Comparison of ENCODE assay signal across 1 cellular context in genomic region chr21:17554120-17554519, GRCh38.
TF ChIP-seq lines count a peak whose summit lies in the region.

No MANE protein-coding gene starts in this region.

TF ChIP-seq in WTC11, 78 proteins besides CTCF, POLR2A, EP300 and RAD21:
- TF ChIP-seq, protein P1, sequence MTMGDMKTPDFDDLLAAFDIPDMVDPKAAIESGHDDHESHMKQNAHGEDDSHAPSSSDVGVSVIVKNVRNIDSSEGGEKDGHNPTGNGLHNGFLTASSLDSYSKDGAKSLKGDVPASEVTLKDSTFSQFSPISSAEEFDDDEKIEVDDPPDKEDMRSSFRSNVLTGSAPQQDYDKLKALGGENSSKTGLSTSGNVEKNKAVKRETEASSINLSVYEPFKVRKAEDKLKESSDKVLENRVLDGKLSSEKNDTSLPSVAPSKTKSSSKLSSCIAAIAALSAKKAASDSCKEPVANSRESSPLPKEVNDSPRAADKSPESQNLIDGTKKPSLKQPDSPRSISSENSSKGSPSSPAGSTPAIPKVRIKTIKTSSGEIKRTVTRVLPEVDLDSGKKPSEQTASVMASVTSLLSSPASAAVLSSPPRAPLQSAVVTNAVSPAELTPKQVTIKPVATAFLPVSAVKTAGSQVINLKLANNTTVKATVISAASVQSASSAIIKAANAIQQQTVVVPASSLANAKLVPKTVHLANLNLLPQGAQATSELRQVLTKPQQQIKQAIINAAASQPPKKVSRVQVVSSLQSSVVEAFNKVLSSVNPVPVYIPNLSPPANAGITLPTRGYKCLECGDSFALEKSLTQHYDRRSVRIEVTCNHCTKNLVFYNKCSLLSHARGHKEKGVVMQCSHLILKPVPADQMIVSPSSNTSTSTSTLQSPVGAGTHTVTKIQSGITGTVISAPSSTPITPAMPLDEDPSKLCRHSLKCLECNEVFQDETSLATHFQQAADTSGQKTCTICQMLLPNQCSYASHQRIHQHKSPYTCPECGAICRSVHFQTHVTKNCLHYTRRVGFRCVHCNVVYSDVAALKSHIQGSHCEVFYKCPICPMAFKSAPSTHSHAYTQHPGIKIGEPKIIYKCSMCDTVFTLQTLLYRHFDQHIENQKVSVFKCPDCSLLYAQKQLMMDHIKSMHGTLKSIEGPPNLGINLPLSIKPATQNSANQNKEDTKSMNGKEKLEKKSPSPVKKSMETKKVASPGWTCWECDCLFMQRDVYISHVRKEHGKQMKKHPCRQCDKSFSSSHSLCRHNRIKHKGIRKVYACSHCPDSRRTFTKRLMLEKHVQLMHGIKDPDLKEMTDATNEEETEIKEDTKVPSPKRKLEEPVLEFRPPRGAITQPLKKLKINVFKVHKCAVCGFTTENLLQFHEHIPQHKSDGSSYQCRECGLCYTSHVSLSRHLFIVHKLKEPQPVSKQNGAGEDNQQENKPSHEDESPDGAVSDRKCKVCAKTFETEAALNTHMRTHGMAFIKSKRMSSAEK (CRISPR knock-in tag; IDR thresholded peaks at IDR 0.05; ENCODE audit: borderline replicate concordance) = no peak
- TF ChIP-seq ZNF317 (CRISPR knock-in tag; IDR thresholded peaks at IDR 0.05; ENCODE audit: borderline replicate concordance, low read depth) (no peak), ZNF219 (CRISPR knock-in tag; IDR thresholded peaks at IDR 0.05; ENCODE audit: borderline replicate concordance) (no peak), CBFB (CRISPR knock-in tag; IDR thresholded peaks at IDR 0.05; ENCODE audit: low read depth) (no peak), PRRX2 (CRISPR knock-in tag; IDR thresholded peaks at IDR 0.05) (no peak), KAT7 (CRISPR knock-in tag; IDR thresholded peaks at IDR 0.05; ENCODE audit: borderline replicate concordance) (no peak), SP1 (CRISPR knock-in tag; conservative IDR thresholded peaks at IDR 0.05) (no peak), EMX1 (CRISPR knock-in tag; IDR thresholded peaks at IDR 0.05) (no peak), TEAD4 (CRISPR knock-in tag; IDR thresholded peaks at IDR 0.05) (no peak), PREB (CRISPR knock-in tag; IDR thresholded peaks at IDR 0.05; ENCODE audit: borderline replicate concordance) (no peak)
TF ChIP-seq in WTC11: peak in this region for 0.
